In genomic region chr3:43542328-43543043, GRCh38 we compare ENCODE assay signal across 18 cellular contexts.
DNase-seq lines count a peak whose midpoint lies in the region; ATAC-seq, FAIRE-seq and TF ChIP-seq lines count a peak whose summit lies in the region.
"Had no signal": no experiment of that assay in that cellular context is flagged by ENCODE, and none has a peak within 500 bp of the region (broad histone marks: within the 10 kb centered on the region; RNA-seq: fewer than 3 reads in every experiment).

No MANE protein-coding gene starts in this region.

- H3K36me3 Mint-ChIP-seq in activated T-cell treated with anti-CD3 and anti-CD28 coated beads, Interleukin-2, amount 50 U/mL, for 72 hours (ENCODE audit: insufficient read depth in 2 of 2): no peaks in the 10 kb centered on the region
- peaks cover 6% of the 10 kb centered on the region for H3K36me3 Mint-ChIP-seq in activated T-helper 17 cell treated with anti-CD3 and anti-CD28 coated beads, Interleukin-2, amount 50 U/mL, for 72 hours (ENCODE audit: low read depth)

- no peaks in the 10 kb centered on the region for H3K27me3 Mint-ChIP-seq in activated T-cell treated with anti-CD3 and anti-CD28 coated beads, Interleukin-2, amount 50 U/mL, for 72 hours (ENCODE audit: low read depth)
- H3K27me3 Mint-ChIP-seq in activated T-helper 17 cell treated with anti-CD3 and anti-CD28 coated beads, Interleukin-2, amount 50 U/mL, for 72 hours: no peaks in the 10 kb centered on the region
- H3K27me3 Mint-ChIP-seq: IgD-negative memory B cell had no signal

- FAIRE-seq in urothelium cell line (lab: Jason Lieb, UNC): peak; percentile 55
- FAIRE-seq: A204.1 had no signal

- H3K27ac Mint-ChIP-seq in activated T-cell treated with anti-CD3 and anti-CD28 coated beads, Interleukin-2, amount 50 U/mL, for 72 hours: no peak overlapping the region
- peak overlapping the region; percentile 1 for H3K27ac Mint-ChIP-seq in activated T-helper 17 cell treated with anti-CD3 and anti-CD28 coated beads, Interleukin-2, amount 50 U/mL, for 72 hours
- H3K27ac Mint-ChIP-seq: IgD-negative memory B cell had no signal

- H3K4me3 Mint-ChIP-seq in activated T-cell treated with anti-CD3 and anti-CD28 coated beads, Interleukin-2, amount 50 U/mL, for 72 hours: no peak overlapping the region
- no peak overlapping the region for H3K4me3 Mint-ChIP-seq in activated T-helper 17 cell treated with anti-CD3 and anti-CD28 coated beads, Interleukin-2, amount 50 U/mL, for 72 hours
- H3K4me3 Mint-ChIP-seq: IgD-negative memory B cell had no signal

- H3K4me2 ChIP-seq in OCI-LY3 (ENCODE audit: low read length): peak overlapping the region; percentile 38

- H3K9ac ChIP-seq in OCI-LY3 (ENCODE audit: low read length): no peak overlapping the region

- DNase-seq in activated T-cell treated with anti-CD3 and anti-CD28 coated beads, Interleukin-2, amount 50 U/mL, for 72 hours: no peak
- DNase-seq in activated T-cell treated with anti-CD3 and anti-CD28 coated beads for 4 hours (no peak), urothelium cell line (ENCODE audit: low spot score) (no peak), NCI-H2029 (lab: John Stamatoyannopoulos, UW) (no peak), thyroid gland (no peak), NCI-H1694 (lab: John Stamatoyannopoulos, UW) (no peak)
- DNase-seq: DMS79, NCI-H1092, NCI-H1694 treated with DMSO at 0.1 percent for 48 hours, NCI-H446 treated with DMSO at 0.1 percent for 48 hours, NCI-H748 treated with DMSO at 0.1 percent for 48 hours, RPMI8226 had no signal

- no peaks in the 10 kb centered on the region for H3K9me3 Mint-ChIP-seq in activated T-cell treated with anti-CD3 and anti-CD28 coated beads, Interleukin-2, amount 50 U/mL, for 72 hours
- H3K9me3 Mint-ChIP-seq in activated T-helper 17 cell treated with anti-CD3 and anti-CD28 coated beads, Interleukin-2, amount 50 U/mL, for 72 hours: no peaks in the 10 kb centered on the region

- WGBS in thyroid gland, 2 donors: 92 to 94% methylated on average over 4 of the region's 4 CpGs

- ATAC-seq in activated T-cell treated with anti-CD3 and anti-CD28 coated beads, Interleukin-2, amount 50 U/mL, for 72 hours (replicated peaks in 1 of 2): peak; percentile 32 to 52
- ATAC-seq in activated T-helper 17 cell treated with anti-CD3 and anti-CD28 coated beads, Interleukin-2, amount 50 U/mL, for 72 hours (replicated peaks): no peak
- ATAC-seq: HCT116 had no signal

- H3K4me3 ChIP-seq in OCI-LY3 (ENCODE audit: low read length): no peak overlapping the region
- H3K4me3 ChIP-seq in thyroid gland (replicated peaks in 1 of 3): no peak overlapping the region
- H3K4me3 ChIP-seq: SJSA1 had no signal

- no peak overlapping the region for H3K27ac ChIP-seq in OCI-LY3 (ENCODE audit: low read length)
- no peak overlapping the region for H3K27ac ChIP-seq in thyroid gland
- H3K27ac ChIP-seq: SJSA1 had no signal

- H3K79me2 ChIP-seq in OCI-LY3 (ENCODE audit: low read length): no peaks in the 10 kb centered on the region

- H3K4me1 Mint-ChIP-seq in activated T-cell treated with anti-CD3 and anti-CD28 coated beads, Interleukin-2, amount 50 U/mL, for 72 hours (ENCODE audit: low read depth): no peaks in the 10 kb centered on the region
- no peaks in the 10 kb centered on the region for H3K4me1 Mint-ChIP-seq in activated T-helper 17 cell treated with anti-CD3 and anti-CD28 coated beads, Interleukin-2, amount 50 U/mL, for 72 hours
- H3K4me1 Mint-ChIP-seq: IgD-negative memory B cell had no signal

- no peak overlapping the region for H2AFZ ChIP-seq in OCI-LY3 (ENCODE audit: low read depth, low read length)

- no peaks in the 10 kb centered on the region for H3K9me3 ChIP-seq in OCI-LY3 (ENCODE audit: insufficient read depth, low read length)
- no peaks in the 10 kb centered on the region for H3K9me3 ChIP-seq in thyroid gland
- H3K9me3 ChIP-seq: SJSA1 had no signal

- H3K4me1 ChIP-seq in OCI-LY3 (ENCODE audit: low read length) (peaks cover 13% of the 10 kb centered on the region), thyroid gland (no peaks in the 10 kb centered on the region)
- H3K4me1 ChIP-seq: SJSA1 had no signal

- TF ChIP-seq CTCF in OCI-LY3 (IDR thresholded peaks at IDR 0.05; ENCODE audit: low read depth, low read length): no peak
- no peak for TF ChIP-seq CTCF in thyroid gland (IDR thresholded peaks at IDR 0.05)

- no peaks in the 10 kb centered on the region for H3K36me3 ChIP-seq in OCI-LY3 (replicated peaks; ENCODE audit: low read depth, low read length)
- no peaks in the 10 kb centered on the region for H3K36me3 ChIP-seq in thyroid gland
- H3K36me3 ChIP-seq: SJSA1 had no signal

- intact Hi-C loops in thyroid gland (cut with DNase I): loop anchor here (10.0 kb wide), 1 partner anchor 452 kb away; no protein-coding TSS in a partner anchor

- H4K20me1 ChIP-seq in OCI-LY3 (ENCODE audit: insufficient read depth, low read length): 0 out of 2 replicates have a peak, but pooled peaks cover 5% of the 10 kb centered on the region

- no peaks in the 10 kb centered on the region for H3K27me3 ChIP-seq in OCI-LY3 (ENCODE audit: low read depth, low read length)
- H3K27me3 ChIP-seq in thyroid gland: no peaks in the 10 kb centered on the region
- H3K27me3 ChIP-seq: SJSA1 had no signal

- no peak for TF ChIP-seq POLR2A in thyroid gland (IDR thresholded peaks at IDR 0.05)
